In genomic region chr1:84344286-84344685, GRCh38 we compare ENCODE assay signal across 21 cellular contexts. TPM values are rescaled to one million over a fixed set of nuclear protein-coding genes. Genes with fewer than 3 reads are reported as not detected.
DNase-seq lines count a peak whose midpoint lies in the region; ATAC-seq, FAIRE-seq and TF ChIP-seq lines count a peak whose summit lies in the region.
"Had no signal": no experiment of that assay in that cellular context is flagged by ENCODE, and none has a peak within 500 bp of the region (broad histone marks: within the 10 kb centered on the region; RNA-seq: fewer than 3 reads in every experiment).

No MANE protein-coding gene starts in this region.

- peak; percentile 75 for ATAC-seq in K562
- peak in 1 of 2 donors; percentile 39 for ATAC-seq in lower lobe of right lung
- ATAC-seq in mucosa of descending colon: no peak
- ATAC-seq: activated CD4-positive, alpha-beta T cell treated with anti-CD3 and anti-CD28 coated beads for 36 hours had no signal

- intact Hi-C loops in K562 (cut with micrococcal nuclease): no loop called here
- intact Hi-C loops in lower lobe of right lung (cut with DNase I): no loop called here
- intact Hi-C loops in ovary (cut with DNase I): no loop called here
- intact Hi-C loops in mucosa of descending colon (cut with DNase I, micrococcal nuclease): no loop called here

- no peak for TF ChIP-seq RAD21 in K562 (CRISPR knock-in tag; conservative IDR thresholded peaks at IDR 0.05 in 1 of 2, IDR thresholded peaks at IDR 0.05 in 1 of 2)

- CTCF ChIA-PET in K562 (lab: Yijun Ruan, JAX; ENCODE audit: low intra/inter-chr PET ratio): no interaction called here

- no peaks in the 10 kb centered on the region; a peak in 2 of 5 replicates for H3K4me1 ChIP-seq in K562 (replicated peaks in 1 of 2; ENCODE audit: control insufficient read depth in 2 of 2, insufficient read depth in 2 of 2, low read length in 2 of 2)
- H3K4me1 ChIP-seq in lower lobe of right lung: no peaks in the 10 kb centered on the region
- no peaks in the 10 kb centered on the region for H3K4me1 ChIP-seq in ovary (ENCODE audit: insufficient read depth)
- no peaks in the 10 kb centered on the region for H3K4me1 ChIP-seq in mucosa of descending colon (ENCODE audit: low read depth)
- H3K4me1 ChIP-seq: colonic mucosa, right atrium auricular region, SJCRH30 had no signal

- H3K9ac ChIP-seq in K562 (ENCODE audit: insufficient read depth in 1 of 2, low read depth in 2 of 2, low read length in 2 of 2): no peak overlapping the region
- H3K9ac ChIP-seq: neural progenitor cell had no signal

- FAIRE-seq in K562 (lab: Jason Lieb, UNC): peak; percentile 58
- FAIRE-seq: endothelial cell of umbilical vein had no signal

- no peak overlapping the region for H3K4me2 ChIP-seq in K562 (ENCODE audit: insufficient read depth, low read length)
- H3K4me2 ChIP-seq: neural progenitor cell had no signal

- no peaks in the 10 kb centered on the region for H3K79me2 ChIP-seq in K562 (ENCODE audit: control insufficient read depth, insufficient read depth, low read length)

- POLR2A ChIA-PET in K562 (lab: Yijun Ruan, JAX): no interaction called here

- DNase-seq in CD1c-positive myeloid dendritic cell (ENCODE audit: extremely low spot score): peak; percentile 73
- DNase-seq in M059J (ENCODE audit: low read depth): peak; percentile 24
- peak in 2 of 4 experiments; percentile 22 to 30 for DNase-seq in K562 (ENCODE audit: extremely low read depth in 1 of 4, low spot score in 3 of 4)
- peak; percentile 53 for DNase-seq in lower lobe of right lung
- no peak for DNase-seq in ovary
- no peak for DNase-seq in putamen (ENCODE audit: low spot score)
- DNase-seq in mucosa of descending colon: no peak
- DNase-seq in GM13976 (ENCODE audit: low spot score): no peak
- DNase-seq: activated CD4-positive, alpha-beta T cell treated with anti-CD3 and anti-CD28 coated beads for 36 hours; activated gamma-delta T cell; Calu3; colonic mucosa; glutamatergic neuron; immature natural killer cell; NCI-H187; NCI-H510A; SJCRH30; substantia nigra had no signal

- no TSS peak for BruUV-seq in K562 (replicated peaks; lab: Mats Ljungman, UMichigan)

- no peak overlapping the region; the same call in 1 of the 2 replicates for H2AFZ ChIP-seq in K562 (ENCODE audit: low read depth, low read length)
- H2AFZ ChIP-seq: neural progenitor cell had no signal

- no peak for TF ChIP-seq POLR2A in K562 (conservative IDR thresholded peaks at IDR 0.05)
- no peak for TF ChIP-seq POLR2A in ovary (IDR thresholded peaks at IDR 0.05)

- H3K27me3 ChIP-seq in K562 (ENCODE audit: control insufficient read depth in 2 of 2, insufficient read depth in 2 of 2, low read length in 2 of 2) (peaks cover 0 to 4% of the 10 kb centered on the region in 2 experiments; a peak in 2 of 5 replicates), lower lobe of right lung (ENCODE audit: low read depth) (no peaks in the 10 kb centered on the region), ovary (no peaks in the 10 kb centered on the region)
- H3K27me3 ChIP-seq: colonic mucosa, neural progenitor cell, right atrium auricular region, SJCRH30 had no signal

- H4K20me1 ChIP-seq in K562 (replicated peaks; ENCODE audit: control insufficient read depth, insufficient read depth, low read length): no peaks in the 10 kb centered on the region

- no peaks in the 10 kb centered on the region for H3K9me1 ChIP-seq in K562 (ENCODE audit: control insufficient read depth, insufficient read depth, low read length)

- H3K4me3 ChIP-seq in K562 (no peak overlapping the region), lower lobe of right lung (no peak overlapping the region), ovary (no peak overlapping the region), mucosa of descending colon (no peak overlapping the region)
- H3K4me3 ChIP-seq: colonic mucosa, neural progenitor cell, right atrium auricular region, SJCRH30 had no signal

- WGBS in K562 (ENCODE audit: insufficient coverage, low coverage, missing lambda C conversion rate): 18% methylated on average over 1 of the region's 1 CpG
- WGBS in ovary, 3 donors: 81 to 91% (median 82%) methylated on average over 1 of the region's 1 CpG

- no peak for TF ChIP-seq CTCF in K562 (IDR thresholded peaks at IDR 0.05 in 2 of 3, conservative IDR thresholded peaks at IDR 0.05 in 1 of 3; ENCODE audit: insufficient read depth in 2 of 3, low read depth in 1 of 3, low read length in 3 of 3)
- TF ChIP-seq CTCF in lower lobe of right lung (IDR thresholded peaks at IDR 0.05): no peak
- no peak for TF ChIP-seq CTCF in ovary (IDR thresholded peaks at IDR 0.05)
- no peak for TF ChIP-seq CTCF in mucosa of descending colon (IDR thresholded peaks at IDR 0.05)
- TF ChIP-seq CTCF in GM13976 (IDR thresholded peaks at IDR 0.05; ENCODE audit: borderline replicate concordance, control extremely low read depth, extremely low read depth, insufficient read depth, missing control alignments): no peak

- TF ChIP-seq EP300 in K562 (IDR thresholded peaks at IDR 0.05; ENCODE audit: low read length): no peak
- TF ChIP-seq EP300 in ovary (IDR thresholded peaks at IDR 0.05): no peak

- H3K27ac ChIP-seq in K562 (ENCODE audit: extremely low read depth, low read depth, low read length): no peak overlapping the region
- H3K27ac ChIP-seq in lower lobe of right lung: no peak overlapping the region
- H3K27ac ChIP-seq in ovary: no peak overlapping the region
- H3K27ac ChIP-seq: colonic mucosa, neural progenitor cell, right atrium auricular region, SJCRH30 had no signal

- in situ Hi-C loops in K562 (cut with MboI): no loop called here
- in situ Hi-C loops in GM13976 (cut with MboI; ENCODE audit: low sequenced_read_pairs, unreplicated experiment): no loop called here

- no peaks in the 10 kb centered on the region for H3K9me3 ChIP-seq in K562 (replicated peaks; ENCODE audit: control insufficient read depth, insufficient read depth, low read depth, low read length)
- H3K9me3 ChIP-seq in lower lobe of right lung: no peaks in the 10 kb centered on the region
- no peaks in the 10 kb centered on the region for H3K9me3 ChIP-seq in ovary
- no peaks in the 10 kb centered on the region for H3K9me3 ChIP-seq in mucosa of descending colon
- H3K9me3 ChIP-seq: colonic mucosa, right atrium auricular region, SJCRH30 had no signal

- H3K36me3 ChIP-seq in K562 (ENCODE audit: control insufficient read depth, insufficient read depth, low read length) (no peaks in the 10 kb centered on the region), lower lobe of right lung (no peaks in the 10 kb centered on the region), ovary (no peaks in the 10 kb centered on the region), mucosa of descending colon (ENCODE audit: low read depth) (no peaks in the 10 kb centered on the region)
- H3K36me3 ChIP-seq: colonic mucosa, neural progenitor cell, right atrium auricular region, SJCRH30 had no signal

TF ChIP-seq in K562, 482 proteins besides CTCF, POLR2A, EP300 and RAD21 (continues in another document):
- no peak for TF ChIP-seq RBM14 (IDR thresholded peaks at IDR 0.05; ENCODE audit: borderline replicate concordance, insufficient read depth, low read depth, low read length)

RNA-seq across cellular contexts. Expression of gene SAMD13, which starts 42.8 kb away (rescaled TPM):
- total RNA-seq in M059J (2014; rRNA removed; shearing (Covaris generic)): 0.20 and 2.3 TPM in 2 replicates
- total RNA-seq in K562 (2011; cell fraction: chromatin; rRNA removed; ENCODE audit: low replicate concordance): 1.5 TPM in 1 of 2 replicates, not detected in the other
- total RNA-seq in K562 (2011; cell fraction: nucleolus; rRNA removed): 0.39 TPM in 1 of 2 replicates, not detected in the other
- total RNA-seq in K562 (2011; cell fraction: nucleoplasm; rRNA removed): 1.1 TPM in 1 of 2 replicates, not detected in the other
- 0.86 and 1.1 TPM in 2 replicates for total RNA-seq in K562 (2014; rRNA removed)
- 1.1 and 1.3 TPM in 2 replicates for total RNA-seq in K562 (2014; rRNA removed; fragmentation: Illumina TruSeq; extraction: Trizol)
- total RNA-seq in K562 (2015; rRNA removed; fragmentation: Illumina TruSeq; extraction: Trizol): 1.2 and 1.3 TPM in 2 replicates
- 0.56 and 0.78 TPM in 2 replicates for total RNA-seq in K562 (2021)
- polyA plus RNA-seq in K562 (2011; rRNA removed): 0.39 and 0.96 TPM in 2 replicates
- 0.09 and 0.21 TPM in 2 replicates for polyA plus RNA-seq in K562 (2011; cell fraction: cytosol; rRNA removed)
- 0.25 and 0.78 TPM in 2 replicates for polyA plus RNA-seq in K562 (2011; cell fraction: nucleus; rRNA removed)
- polyA plus RNA-seq in K562 (2012): 1.6 and 2.4 TPM in 2 replicates
- polyA plus RNA-seq in K562 (2014; fragmentation: Illumina TruSeq; extraction: Trizol): 1.1 and 1.2 TPM in 2 replicates
- under 1 TPM; 0.92 to 1.00 TPM for polyA plus RNA-seq in K562 (2014; fragmentation: Nextera tagmentation; extraction: Ambion mirVana)
- polyA plus RNA-seq in K562 (2014; rRNA removed): 1.7 and 2.7 TPM in 2 replicates
- polyA minus RNA-seq in K562 (2011; rRNA and poly(A)+ RNA removed): 0.42 and 1.3 TPM in 2 replicates
- not detected in 2 replicates for polyA minus RNA-seq in K562 (2011; cell fraction: cytosol; rRNA and poly(A)+ RNA removed)
- polyA minus RNA-seq in K562 (2011; cell fraction: nucleus; rRNA and poly(A)+ RNA removed): 0.40 TPM in 1 of 2 replicates, not detected in the other
- 2.2 TPM for total RNA-seq in lower lobe of right lung
- total RNA-seq in ovary: 1 to 10 TPM in 2 of 7 donors, under 1 TPM in 3, not detected in 2; 0.24 to 2.0 (median 0.62) TPM
- polyA plus RNA-seq in ovary: 1 to 10 TPM in 1 of 2 donors, under 1 TPM in 1; 0.63 to 2.9 TPM
- total RNA-seq in mucosa of descending colon: 10 to 100 TPM in 2 of 3 donors, 1 to 10 TPM in 1; 6.8 to 35.9 (median 21.0) TPM

RNA-seq across cellular contexts. Expression of gene DNASE2B, which starts 54.0 kb away (rescaled TPM):
- not detected in 2 replicates for total RNA-seq in M059J (2014; rRNA removed; shearing (Covaris generic))
- not detected in 2 replicates for total RNA-seq in K562 (2011; cell fraction: chromatin; rRNA removed; ENCODE audit: low replicate concordance)
- not detected in 2 replicates for total RNA-seq in K562 (2011; cell fraction: nucleolus; rRNA removed)
- total RNA-seq in K562 (2011; cell fraction: nucleoplasm; rRNA removed): not detected in 2 replicates
- total RNA-seq in K562 (2014; rRNA removed) (not detected in 2 replicates), K562 (2014; rRNA removed; fragmentation: Illumina TruSeq; extraction: Trizol) (not detected in 2 replicates), K562 (2015; rRNA removed; fragmentation: Illumina TruSeq; extraction: Trizol) (not detected in 2 replicates), K562 (2021) (not detected in 2 replicates), lower lobe of right lung (26.1 TPM), ovary (1 to 10 TPM in 1 of 7 donors, under 1 TPM in 1, not detected in 5; 0.57 to 1.6 TPM), mucosa of descending colon (1 to 10 TPM in 1 of 3 donors, under 1 TPM in 1, not detected in 1; 0.87 to 1.0 TPM)
- polyA plus RNA-seq in K562 (2011; rRNA removed) (not detected in 2 replicates), K562 (2014; fragmentation: Illumina TruSeq; extraction: Trizol) (not detected in 2 replicates), K562 (2014; fragmentation: Nextera tagmentation; extraction: Ambion mirVana) (not detected), K562 (2014; rRNA removed) (not detected in 2 replicates), ovary (1 to 10 TPM in 1 of 2 donors, not detected in 1; 1.2 TPM)
- not detected in 2 replicates for polyA plus RNA-seq in K562 (2011; cell fraction: cytosol; rRNA removed)
- polyA plus RNA-seq in K562 (2011; cell fraction: nucleus; rRNA removed): not detected in 2 replicates
- polyA plus RNA-seq in K562 (2012): not detected in 2 replicates
- polyA minus RNA-seq in K562 (2011; rRNA and poly(A)+ RNA removed): not detected in 2 replicates
- polyA minus RNA-seq in K562 (2011; cell fraction: cytosol; rRNA and poly(A)+ RNA removed): not detected in 2 replicates
- polyA minus RNA-seq in K562 (2011; cell fraction: nucleus; rRNA and poly(A)+ RNA removed): not detected in 2 replicates
- total RNA-seq: activated CD4-positive, alpha-beta T cell treated with anti-CD3 and anti-CD28 coated beads for 36 hours; Calu3; endothelial cell of umbilical vein; right atrium auricular region; SJCRH30 had no signal
- polyA plus RNA-seq: endothelial cell of umbilical vein, immature natural killer cell had no signal

Comparison
In these comparisons a context has a peak if more than half of its experiments do, and no peak if none do; other contexts are left out.
1. DNase-seq: peak in CD1c-positive myeloid dendritic cell (single experiment), M059J (single experiment) and lower lobe of right lung (single experiment); none in ovary (0 of 5), putamen (single experiment), mucosa of descending colon (0 of 3) and GM13976 (single experiment).
2. RNA of gene DNASE2B, which starts 54.0 kb away (total RNA-seq): 26.1 TPM in lower lobe of right lung (single experiment); 0.87 to 1.0 TPM in mucosa of descending colon, not detected in M059J, not detected in K562 and 0.57 to 1.6 TPM in ovary; every median in the first group is over 10 times any median in the second.